ENCODE assay signal across 9 cellular contexts in the genomic region with DNA sequence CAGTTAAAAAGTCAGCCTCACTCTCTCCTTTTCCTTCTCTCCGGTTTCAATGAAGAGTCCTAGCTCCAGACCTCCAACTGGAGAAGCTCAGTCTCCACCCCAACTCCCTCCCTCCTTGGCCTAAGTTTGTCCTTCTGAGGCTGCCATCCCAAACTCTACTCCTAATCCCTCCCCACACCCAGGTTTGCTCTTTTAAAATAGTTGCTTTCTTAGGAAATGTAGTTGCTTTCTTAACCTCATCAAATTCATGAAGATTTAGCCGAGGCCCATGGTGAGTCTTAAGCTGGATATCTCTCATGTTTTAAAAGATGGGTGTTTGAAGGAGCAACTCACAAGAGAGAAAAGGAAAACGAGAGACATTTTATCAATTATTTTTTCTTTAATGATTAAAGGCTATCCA. TPM values are rescaled to one million over a fixed set of nuclear protein-coding genes. Genes with fewer than 3 reads are reported as not detected.
DNase-seq lines count a peak whose midpoint lies in the region; ATAC-seq, FAIRE-seq and TF ChIP-seq lines count a peak whose summit lies in the region.
"Had no signal": no experiment of that assay in that cellular context is flagged by ENCODE, and none has a peak within 500 bp of the region (broad histone marks: within the 10 kb centered on the region; RNA-seq: fewer than 3 reads in every experiment).

No MANE protein-coding gene starts in this region.

- H3K9me3 ChIP-seq in cardiac muscle cell (ENCODE audit: low read depth) (no peaks in the 10 kb centered on the region), small intestine (ENCODE audit: control insufficient read depth, low read depth) (no peaks in the 10 kb centered on the region)
- H3K9me3 ChIP-seq: mucosa of descending colon had no signal

- DNase-seq in AG20443 (ENCODE audit: low spot score) (peak; percentile 85), HPDE6-E6E7 (ENCODE audit: extremely low spot score) (peak; percentile 12), cardiac muscle cell (ENCODE audit: low read depth in 1 of 2, low spot score in 1 of 2) (peak; percentile 45 to 58), small intestine (peak; percentile 14), cerebellar nuclear complex (lab: John Stamatoyannopoulos, UW) (no peak), amniotic stem cell (lab: John Stamatoyannopoulos, UW) (no peak)
- DNase-seq in activated T-cell treated with anti-CD3 and anti-CD28 coated beads, Interleukin-2, amount 50 U/mL, for 48 hours, result peak; percentile 25 to 31

- WGBS in small intestine, 3 donors, result 75 to 81% (median 78%) methylated on average over 3 of the region's 3 CpGs

- H3K27me3 ChIP-seq in cardiac muscle cell (no peaks in the 10 kb centered on the region), small intestine (ENCODE audit: control insufficient read depth in 2 of 2, insufficient read depth in 2 of 2, low read length in 2 of 2) (no peaks in the 10 kb centered on the region)

- ATAC-seq in GM18511 (IDR thresholded peaks at IDR 0.05; ENCODE audit: unreplicated experiment), result no peak
- ATAC-seq: mucosa of descending colon had no signal

- TF ChIP-seq CTCF in cardiac muscle cell (IDR thresholded peaks at IDR 0.05; ENCODE audit: low read depth, low read length), result no peak

- H3K27ac ChIP-seq in cardiac muscle cell (peak overlapping the region; percentile 31), small intestine (ENCODE audit: low read depth in 1 of 2, low read length in 1 of 2) (peak overlapping the region in 1 of 2 donors; percentile 49)

- H3K36me3 ChIP-seq in cardiac muscle cell, result no peaks in the 10 kb centered on the region
- H3K36me3 ChIP-seq in small intestine (ENCODE audit: control insufficient read depth in 2 of 2, insufficient read depth in 2 of 2, low read length in 2 of 2), result no peaks in the 10 kb centered on the region

- H3K4me1 ChIP-seq in cardiac muscle cell (ENCODE audit: low read depth) (peaks cover 3% of the 10 kb centered on the region), small intestine (ENCODE audit: control insufficient read depth in 2 of 2, insufficient read depth in 1 of 2, low read depth in 1 of 2, low read length in 1 of 2) (no peaks in the 10 kb centered on the region)

- H3K4me3 ChIP-seq in cardiac muscle cell, result peak overlapping the region; percentile 76
- H3K4me3 ChIP-seq in small intestine (ENCODE audit: low read depth in 1 of 2, low read length in 2 of 2), result no peak overlapping the region
- H3K4me3 ChIP-seq: mucosa of descending colon had no signal

- no peak for FAIRE-seq in small intestine (lab: Jason Lieb, UNC)

RNA-seq across cellular contexts. Expression of a gene that starts 0.9 kb away (rescaled TPM):
- 47.1 and 58.8 TPM in 2 replicates for total RNA-seq in cardiac muscle cell
- polyA plus RNA-seq in cardiac muscle cell (54.5 and 83.8 TPM in 2 replicates), small intestine (10 to 100 TPM in 1 of 3 donors, 1 to 10 TPM in 2; 8.6 to 21.4 (median 8.9) TPM)

Comparison
In these comparisons a context has a peak if more than half of its experiments do, and no peak if none do; other contexts are left out.
1. DNase-seq: peak in AG20443 (single experiment), HPDE6-E6E7 (single experiment), activated T-cell treated with anti-CD3 and anti-CD28 coated beads, Interleukin-2, amount 50 U/mL, for 48 hours (2 of 2), cardiac muscle cell (2 of 2) and small intestine (single experiment); none in cerebellar nuclear complex (0 of 2) and amniotic stem cell (single experiment).